In the genomic region with DNA sequence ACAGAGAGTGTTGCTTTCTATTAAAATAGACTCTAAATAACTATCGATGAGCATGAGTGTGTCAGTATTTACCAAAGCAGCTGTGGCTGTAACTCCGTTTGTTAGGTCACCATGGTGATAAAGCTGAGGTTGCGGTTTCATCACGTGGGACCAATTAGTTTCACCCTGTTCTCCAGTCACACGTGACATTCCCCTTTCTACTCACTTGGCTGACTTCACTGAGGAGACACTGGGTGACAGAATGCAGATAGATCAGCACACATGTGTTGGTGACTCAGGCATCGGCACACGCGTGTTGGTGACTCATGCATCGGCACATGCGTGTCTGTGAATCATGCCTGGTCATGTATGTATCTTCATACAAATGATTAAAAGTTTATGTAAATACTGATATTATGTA, we compare ENCODE assay signal across 7 cellular contexts.
DNase-seq lines count a peak whose midpoint lies in the region; ATAC-seq and TF ChIP-seq lines count a peak whose summit lies in the region.

No MANE protein-coding gene starts in this region.

- no TSS peak for BruUV-seq in mammary epithelial cell (replicated peaks; lab: Mats Ljungman, UMichigan)

- peaks cover 0 to 10% (median 0%) of the 10 kb centered on the region in 11 donors for H3K9me3 Mint-ChIP-seq in naive thymus-derived CD4-positive, alpha-beta T cell

- intact Hi-C loops in mammary epithelial cell (cut with micrococcal nuclease): no loop called here
- intact Hi-C loops in naive thymus-derived CD4-positive, alpha-beta T cell (cut with micrococcal nuclease): no loop called here

- no peaks in the 10 kb centered on the region for H3K4me1 ChIP-seq in mammary epithelial cell (ENCODE audit: insufficient read depth, low read length)
- no peaks in the 10 kb centered on the region for H3K4me1 ChIP-seq in naive thymus-derived CD4-positive, alpha-beta T cell (ENCODE audit: control insufficient read depth in 2 of 2, insufficient read depth in 2 of 2, low read length in 2 of 2)

- peaks cover 7 to 27% (median 25%) of the 10 kb centered on the region in 5 donors for H3K27me3 Mint-ChIP-seq in naive thymus-derived CD4-positive, alpha-beta T cell

- peak; percentile 51 for ATAC-seq in GM18511 (IDR thresholded peaks at IDR 0.05; ENCODE audit: unreplicated experiment)
- ATAC-seq in naive thymus-derived CD4-positive, alpha-beta T cell: peak; percentile 78
- ATAC-seq in HG03025 (IDR thresholded peaks at IDR 0.05; ENCODE audit: low FRiP score, unreplicated experiment): no peak
- ATAC-seq in HG03095 (IDR thresholded peaks at IDR 0.05; ENCODE audit: unreplicated experiment): no peak

- no peak for TF ChIP-seq CTCF in mammary epithelial cell (conservative IDR thresholded peaks at IDR 0.05 in 1 of 2, IDR thresholded peaks at IDR 0.05 in 1 of 2; ENCODE audit: extremely low read depth in 1 of 2, insufficient read depth in 1 of 2, low read depth in 1 of 2, low read length in 2 of 2)

- CTCF ChIA-PET in mammary epithelial cell (lab: Charles Lee; ENCODE audit: low non-redundant PET): no interaction called here
- CTCF ChIA-PET in naive thymus-derived CD4-positive, alpha-beta T cell (lab: Charles Lee): no interaction called here

- H3K4me2 ChIP-seq in mammary epithelial cell (ENCODE audit: insufficient read depth, low read depth, low read length): no peak overlapping the region

- H3K4me3 Mint-ChIP-seq in naive thymus-derived CD4-positive, alpha-beta T cell: no peak overlapping the region

- no peaks in the 10 kb centered on the region for H3K4me1 Mint-ChIP-seq in naive thymus-derived CD4-positive, alpha-beta T cell

- H3K27me3 ChIP-seq in mammary epithelial cell (ENCODE audit: insufficient read depth, low read length): no peaks in the 10 kb centered on the region
- H3K27me3 ChIP-seq in naive thymus-derived CD4-positive, alpha-beta T cell (ENCODE audit: control insufficient read depth in 2 of 2, insufficient read depth in 2 of 2, low read length in 2 of 2): no peaks in the 10 kb centered on the region

- H4K20me1 ChIP-seq in mammary epithelial cell (ENCODE audit: insufficient read depth, low read length): no peaks in the 10 kb centered on the region

- H3K79me2 ChIP-seq in mammary epithelial cell (ENCODE audit: insufficient read depth, low read length): no peaks in the 10 kb centered on the region

- no peak overlapping the region for H3K27ac Mint-ChIP-seq in naive thymus-derived CD4-positive, alpha-beta T cell

- no peak overlapping the region for H2AFZ ChIP-seq in mammary epithelial cell (ENCODE audit: low read depth, low read length)

- DNase-seq in NCI-H1417 (lab: John Stamatoyannopoulos, UW): peak; percentile 61 to 89 (median 65)
- DNase-seq in mammary epithelial cell: peak; percentile 28
- peak in 1 of 9 donors; percentile 2 for DNase-seq in naive thymus-derived CD4-positive, alpha-beta T cell
- no peak for DNase-seq in SK-N-DZ (ENCODE audit: low spot score)

- no peak overlapping the region for H3K27ac ChIP-seq in mammary epithelial cell (ENCODE audit: insufficient read depth, low read depth, low read length)
- no peak overlapping the region for H3K27ac ChIP-seq in naive thymus-derived CD4-positive, alpha-beta T cell (ENCODE audit: low read depth, low read length)

- H3K36me3 ChIP-seq in mammary epithelial cell (ENCODE audit: insufficient read depth, low read length): no peaks in the 10 kb centered on the region
- no peaks in the 10 kb centered on the region for H3K36me3 ChIP-seq in naive thymus-derived CD4-positive, alpha-beta T cell (ENCODE audit: control insufficient read depth in 2 of 3, insufficient read depth in 3 of 3, low read length in 3 of 3)

- in situ Hi-C loops in mammary epithelial cell (cut with MboI; ENCODE audit: low sequenced_read_pairs in 2 of 2): no loop called here

- dilution Hi-C loops in mammary epithelial cell (cut with HindIII; ENCODE audit: low sequenced_read_pairs): no loop called here

- H3K36me3 Mint-ChIP-seq in naive thymus-derived CD4-positive, alpha-beta T cell: no peaks in the 10 kb centered on the region

- no peak overlapping the region for H3K9ac ChIP-seq in mammary epithelial cell (ENCODE audit: insufficient read depth, low read length)

- no peaks in the 10 kb centered on the region for H3K9me3 ChIP-seq in mammary epithelial cell (replicated peaks; ENCODE audit: insufficient read depth, low read length)
- H3K9me3 ChIP-seq in naive thymus-derived CD4-positive, alpha-beta T cell (ENCODE audit: control insufficient read depth in 2 of 3, low read length in 3 of 3): no peaks in the 10 kb centered on the region

- WGBS in mammary epithelial cell (ENCODE audit: low coverage, missing lambda C conversion rate): 83% methylated on average over 10 of the region's 10 CpGs

- POLR2A ChIA-PET in naive thymus-derived CD4-positive, alpha-beta T cell (lab: Charles Lee): no interaction called here

- no peak overlapping the region for H3K4me3 ChIP-seq in mammary epithelial cell (replicated peaks in 1 of 3; ENCODE audit: insufficient read depth in 1 of 3, low read depth in 2 of 3, low read length in 3 of 3)
- H3K4me3 ChIP-seq in naive thymus-derived CD4-positive, alpha-beta T cell (ENCODE audit: low read length): no peak overlapping the region

Comparison
In these comparisons a context has a peak if more than half of its experiments do, and no peak if none do; other contexts are left out.
1. ATAC-seq: peak in GM18511 (single experiment) and naive thymus-derived CD4-positive, alpha-beta T cell (single experiment); none in HG03025 (single experiment) and HG03095 (single experiment).